Comparison of ENCODE assay signal across 23 cellular contexts in genomic region chr2:61811821-61812220, GRCh38.
"Had no signal": no experiment of that assay in that cellular context is flagged by ENCODE, and none has a peak within 500 bp of the region (broad histone marks: within the 10 kb centered on the region; RNA-seq: fewer than 3 reads in every experiment).

No MANE protein-coding gene starts in this region.

- H3K79me2 ChIP-seq: parathyroid adenoma had no signal

- H3K36me3 ChIP-seq: esophagus muscularis mucosa, gastrocnemius medialis, sigmoid colon, suprapubic skin, tibial nerve had no signal

- H3K27ac ChIP-seq: esophagus muscularis mucosa, gastrocnemius medialis, parathyroid adenoma, psoas muscle, sigmoid colon, suprapubic skin, tibial nerve had no signal

- ATAC-seq: activated CD8-positive, alpha-beta memory T cell treated with anti-CD3 and anti-CD28 coated beads, Interleukin-2, amount 10 ng/mL, durations not matched to agents 7 days and 5 days; activated CD8-positive, alpha-beta T cell treated with anti-CD3 and anti-CD28 coated beads, Interleukin-2, amount 10 ng/mL, durations not matched to agents 7 days and 5 days; activated naive CD8-positive, alpha-beta T cell treated with anti-CD3 and anti-CD28 coated beads, Interleukin-2, amount 50 U/mL, for 24 hours; left cardiac atrium; naive thymus-derived CD4-positive, alpha-beta T cell; psoas muscle; T-helper 17 cell had no signal

- H3K9me3 ChIP-seq: esophagus muscularis mucosa, gastrocnemius medialis, psoas muscle, sigmoid colon, suprapubic skin, tibial nerve had no signal

- DNase-seq: activated B cell treated with CpG ODN at 0.5 μM for 24 hours; activated CD4-positive, alpha-beta T cell treated with anti-CD3 and anti-CD28 coated beads, Interleukin-2, amount 50 U/mL, for 1 hour; activated CD8-positive, alpha-beta memory T cell treated with anti-CD3 and anti-CD28 coated beads, Interleukin-2, amount 10 ng/mL, durations not matched to agents 7 days and 5 days; activated CD8-positive, alpha-beta T cell treated with anti-CD3 and anti-CD28 coated beads, Interleukin-2, amount 10 ng/mL, durations not matched to agents 7 days and 5 days; activated naive CD8-positive, alpha-beta T cell treated with anti-CD3 and anti-CD28 coated beads, Interleukin-2, amount 50 U/mL, for 24 hours; activated T-cell treated with anti-CD3 and anti-CD28 coated beads, Interleukin-2, amount 50 U/mL, for 48 hours; anterior cingulate cortex; dermis blood vessel endothelial cell; effector CD4-positive, alpha-beta T cell; gastrocnemius medialis; glutamatergic neuron; left cardiac atrium; naive thymus-derived CD4-positive, alpha-beta T cell; occipital lobe; psoas muscle; sigmoid colon; stimulated activated naive CD4-positive, alpha-beta T cell; T-helper 17 cell; T1000 had no signal

- H3K27me3 ChIP-seq: esophagus muscularis mucosa, gastrocnemius medialis, sigmoid colon, tibial nerve had no signal

- H3K4me3 ChIP-seq: esophagus muscularis mucosa, gastrocnemius medialis, psoas muscle, sigmoid colon, suprapubic skin, tibial nerve had no signal

- H2AFZ ChIP-seq: parathyroid adenoma had no signal

- H3K9ac ChIP-seq: parathyroid adenoma had no signal

- H3K4me1 ChIP-seq: esophagus muscularis mucosa, gastrocnemius medialis, parathyroid adenoma, psoas muscle, sigmoid colon, suprapubic skin, tibial nerve had no signal
